Comparison of ENCODE assay signal across 22 cellular contexts in genomic region chr15:20591936-20592335, GRCh38. TPM values are rescaled to one million over a fixed set of nuclear protein-coding genes. Genes with fewer than 3 reads are reported as not detected.
"Had no signal": no experiment of that assay in that cellular context is flagged by ENCODE, and none has a peak within 500 bp of the region (broad histone marks: within the 10 kb centered on the region; RNA-seq: fewer than 3 reads in every experiment).

No MANE protein-coding gene starts in this region.

RNA-seq across cellular contexts. Expression of gene GOLGA6L6, which starts 50.3 kb away (rescaled TPM):
- total RNA-seq: activated CD4-positive, alpha-beta memory T cell treated with anti-CD3 and anti-CD28 coated beads for 36 hours; activated CD4-positive, alpha-beta T cell treated with anti-CD3 and anti-CD28 coated beads for 36 hours; activated CD4-positive, alpha-beta T cell treated with anti-CD3 and anti-CD28 coated beads, Interleukin-2, amount 10 ng/mL, durations not matched to agents 24 days and 14 days; activated CD8-positive, alpha-beta memory T cell treated with anti-CD3 and anti-CD28 coated beads for 36 hours; activated CD8-positive, alpha-beta memory T cell treated with anti-CD3 and anti-CD28 coated beads, Interleukin-2, amount 10 ng/mL, durations not matched to agents 7 days and 5 days; activated CD8-positive, alpha-beta T cell treated with anti-CD3 and anti-CD28 coated beads, Interleukin-2, amount 10 ng/mL, durations not matched to agents 7 days and 5 days; activated naive CD4-positive, alpha-beta T cell treated with anti-CD3 and anti-CD28 coated beads for 36 hours; activated naive CD8-positive, alpha-beta T cell treated with anti-CD3 and anti-CD28 coated beads for 36 hours; activated T-helper 1 cell treated with anti-CD3 and anti-CD28 coated beads, Interleukin-12 subunit alpha, Interleukin-12 subunit beta, Interleukin-2, Interleukin-4 antibody, amounts not matched to agents 30 ng/mL and 10 ng/mL and 1 ng/mL, durations not matched to agents 14 hours and 24 hours and 36 hours; activated T-helper 2 cell treated with anti-CD3 and anti-CD28 coated beads, Interferon-gamma antibody, Interleukin-2, Interleukin-4, amounts not matched to agents 10 μg/mL and 5 μg/mL and 100 μg/mL, durations not matched to agents 14 hours and 24 hours and 36 hours; adrenal gland; aorta; body of pancreas; colonic mucosa; dermis microvascular lymphatic vessel endothelial cell; endothelial cell of umbilical vein; esophagus squamous epithelium; fibroblast of lung; fibroblast of villous mesenchyme; gastroesophageal sphincter; T-helper 1 cell treated with Interleukin-12 subunit alpha and Interleukin-12 subunit beta and Interleukin-4 antibody, amounts not matched to agents 30 ng/mL and 1 ng/mL, for 36 hours had no signal
- polyA plus RNA-seq: adrenal gland, aorta, endothelial cell of umbilical vein, esophagus, fibroblast of lung had no signal
